ENCODE assay signal across 17 cellular contexts in the genomic region with DNA sequence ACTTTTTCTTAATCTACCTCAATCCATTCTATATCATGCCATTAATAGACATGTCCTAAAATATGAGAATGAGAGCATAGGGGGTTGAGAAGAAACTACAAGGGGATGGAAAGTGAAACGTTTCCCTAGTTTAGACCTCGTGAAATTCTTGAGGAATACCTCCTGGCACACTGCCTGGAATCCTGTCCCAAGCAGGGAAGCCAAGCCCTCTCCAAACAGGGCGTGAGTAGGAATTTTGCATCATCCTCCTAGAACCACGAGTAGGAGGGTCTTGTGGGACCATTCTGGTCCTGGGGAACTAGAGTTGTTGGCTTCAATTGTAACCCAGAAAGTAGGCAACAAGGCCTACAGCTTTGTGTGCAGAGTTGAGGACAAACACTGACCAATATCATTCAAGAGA. TPM values are rescaled to one million over a fixed set of nuclear protein-coding genes. Genes with fewer than 3 reads are reported as not detected.
"Had no signal": no experiment of that assay in that cellular context is flagged by ENCODE, and none has a peak within 500 bp of the region (broad histone marks: within the 10 kb centered on the region; RNA-seq: fewer than 3 reads in every experiment).

No MANE protein-coding gene starts in this region.

- H3K36me3 ChIP-seq: esophagus squamous epithelium, gastrocnemius medialis, ovary, right atrium auricular region, sigmoid colon had no signal

- ATAC-seq: effector memory CD8-positive, alpha-beta T cell; gastrocnemius medialis; left lobe of liver; naive thymus-derived CD8-positive, alpha-beta T cell had no signal

- DNase-seq: effector memory CD8-positive, alpha-beta T cell; esophagus squamous epithelium; gastrocnemius medialis; islet precursor cell; mammary epithelial cell; naive thymus-derived CD8-positive, alpha-beta T cell; ovary; sigmoid colon; small intestine; stimulated activated CD4-positive, alpha-beta T cell treated with anti-CD3 and anti-CD28 coated beads, Interleukin-12 subunit alpha, Interleukin-12 subunit beta, amount 100 ng/mL, for 4 hours; stimulated activated CD4-positive, alpha-beta T cell treated with anti-CD3 and anti-CD28 coated beads, Interleukin-2, amount 100 ng/mL, for 48 hours; stimulated activated naive CD4-positive, alpha-beta T cell treated with Interleukin-2 at 50 U/mL for 16 hours; trophoblast cell had no signal

- FAIRE-seq: colon, small intestine had no signal

- H3K4me1 ChIP-seq: esophagus squamous epithelium, gastrocnemius medialis, right atrium auricular region had no signal

- H3K27ac ChIP-seq: epithelial cell of prostate, esophagus squamous epithelium, gastrocnemius medialis, ovary, right atrium auricular region, sigmoid colon had no signal

- H3K27me3 ChIP-seq: esophagus squamous epithelium, gastrocnemius medialis, ovary, right atrium auricular region, sigmoid colon had no signal

- H3K9me3 ChIP-seq: esophagus squamous epithelium, gastrocnemius medialis, ovary, right atrium auricular region, sigmoid colon had no signal

- H3K4me3 ChIP-seq: esophagus squamous epithelium, gastrocnemius medialis, ovary, right atrium auricular region, sigmoid colon had no signal

RNA-seq across cellular contexts. Expression of gene C3orf80, which starts 19.6 kb away (rescaled TPM):
- total RNA-seq: mammary epithelial cell; naive thymus-derived CD8-positive, alpha-beta T cell had no signal
- polyA plus RNA-seq: mammary epithelial cell; naive thymus-derived CD8-positive, alpha-beta T cell had no signal
